ENCODE assay signal across 18 cellular contexts in the genomic region with DNA sequence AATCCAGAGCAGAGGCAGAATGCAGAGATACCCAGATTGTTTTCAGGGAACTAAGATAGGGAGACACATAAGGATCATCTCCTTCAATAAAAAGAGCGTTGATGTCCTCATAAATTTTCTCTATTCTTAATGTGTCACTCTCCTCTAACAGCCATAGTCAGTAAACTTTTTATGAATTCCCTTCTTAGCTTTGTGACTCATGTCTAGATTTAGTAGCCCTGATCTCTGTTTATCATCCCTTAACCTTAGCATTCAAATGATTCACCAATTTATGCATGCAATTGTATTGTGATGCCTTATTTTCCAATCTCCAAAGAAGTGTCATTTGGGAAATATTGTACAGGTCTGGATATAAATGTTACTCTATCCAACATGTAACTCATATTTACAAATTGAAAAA.
DNase-seq lines count a peak whose midpoint lies in the region; ATAC-seq and TF ChIP-seq lines count a peak whose summit lies in the region.
"Had no signal": no experiment of that assay in that cellular context is flagged by ENCODE, and none has a peak within 500 bp of the region (broad histone marks: within the 10 kb centered on the region; RNA-seq: fewer than 3 reads in every experiment).

No MANE protein-coding gene starts in this region.

- no peaks in the 10 kb centered on the region for H4K20me1 ChIP-seq in osteoblast (ENCODE audit: insufficient read depth, low read length)
- H4K20me1 ChIP-seq: BLaER1 treated with 17β-estradiol and CSF1 and Interleukin-3, amounts not matched to agents 10 nM and 100 nM had no signal

- H3K27me3 Mint-ChIP-seq in mesothelial cell of epicardium (ENCODE audit: low read depth): peaks cover 8% of the 10 kb centered on the region
- H3K27me3 Mint-ChIP-seq: B cell, IgD-negative memory B cell had no signal

- no peak overlapping the region for H3K4me3 ChIP-seq in osteoblast (ENCODE audit: insufficient read depth, low read length)
- H3K4me3 ChIP-seq: BLaER1 treated with 17β-estradiol and CSF1 and Interleukin-3, amounts not matched to agents 10 nM and 100 nM; HAP-1 had no signal

- H3K4me1 ChIP-seq in osteoblast (ENCODE audit: insufficient read depth, low read length): no peaks in the 10 kb centered on the region
- H3K4me1 ChIP-seq: HAP-1 had no signal

- no peak overlapping the region for H3K4me3 Mint-ChIP-seq in mesothelial cell of epicardium
- H3K4me3 Mint-ChIP-seq: B cell; CD8-positive, alpha-beta T cell; IgD-negative memory B cell had no signal

- no peaks in the 10 kb centered on the region for H3K4me1 Mint-ChIP-seq in mesothelial cell of epicardium
- H3K4me1 Mint-ChIP-seq: B cell, IgD-negative memory B cell had no signal

- no peak overlapping the region for H3K4me2 ChIP-seq in osteoblast (ENCODE audit: insufficient read depth, low read length)
- H3K4me2 ChIP-seq: BLaER1 treated with 17β-estradiol and CSF1 and Interleukin-3, amounts not matched to agents 10 nM and 100 nM had no signal

- H3K27ac Mint-ChIP-seq in mesothelial cell of epicardium: no peak overlapping the region
- H3K27ac Mint-ChIP-seq: B cell; CD8-positive, alpha-beta T cell; IgD-negative memory B cell had no signal

- peak; percentile 16 for DNase-seq in A172 (ENCODE audit: low spot score)
- peak; percentile 18 for DNase-seq in GM03348 (ENCODE audit: low spot score)
- DNase-seq in LHCN-M2 (ENCODE audit: low read depth): peak; percentile 34
- DNase-seq in osteoblast (ENCODE audit: insufficient read length, low spot score, missing footprints): peak; percentile 32
- no peak for DNase-seq in mesothelial cell of epicardium (ENCODE audit: low spot score in 2 of 2, unreplicated experiment in 2 of 2)
- no peak for DNase-seq in NCI-H2029 (lab: John Stamatoyannopoulos, UW)
- DNase-seq: Calu3; CD8-positive, alpha-beta T cell; DMS79 treated with DMSO at 0.1 percent for 48 hours; KBM-7 had no signal

- H3K27me3 ChIP-seq in osteoblast (ENCODE audit: insufficient read depth, low read length): no peaks in the 10 kb centered on the region
- H3K27me3 ChIP-seq: BLaER1 treated with 17β-estradiol and CSF1 and Interleukin-3, amounts not matched to agents 10 nM and 100 nM had no signal

- H3K79me2 ChIP-seq in osteoblast (ENCODE audit: insufficient read depth, low read length): no peaks in the 10 kb centered on the region

- peaks cover 13% of the 10 kb centered on the region for H3K9me3 Mint-ChIP-seq in mesothelial cell of epicardium

- H2AFZ ChIP-seq in osteoblast (ENCODE audit: low read length): peak overlapping the region; percentile 60

- ATAC-seq in GM21825 (IDR thresholded peaks at IDR 0.05; ENCODE audit: unreplicated experiment): no peak
- ATAC-seq in HG02571 (IDR thresholded peaks at IDR 0.05; ENCODE audit: unreplicated experiment): no peak
- ATAC-seq: CD8-positive, alpha-beta T cell; HepG2 had no signal

- H3K9me3 ChIP-seq in osteoblast (ENCODE audit: low read depth, low read length): no peaks in the 10 kb centered on the region
- H3K9me3 ChIP-seq: HAP-1 had no signal

- TF ChIP-seq CTCF in osteoblast (IDR thresholded peaks at IDR 0.05; ENCODE audit: extremely low read depth, low read depth, low read length) (no peak), mesothelial cell of epicardium (IDR thresholded peaks at IDR 0.05; ENCODE audit: unreplicated experiment) (no peak)

- H3K36me3 Mint-ChIP-seq in mesothelial cell of epicardium: no peaks in the 10 kb centered on the region
- H3K36me3 Mint-ChIP-seq: CD8-positive, alpha-beta T cell; IgD-negative memory B cell had no signal

- no peaks in the 10 kb centered on the region for H3K36me3 ChIP-seq in osteoblast (ENCODE audit: insufficient read depth, low read length)
- H3K36me3 ChIP-seq: BLaER1 treated with 17β-estradiol and CSF1 and Interleukin-3, amounts not matched to agents 10 nM and 100 nM; HAP-1 had no signal

- no peak overlapping the region for H3K27ac ChIP-seq in osteoblast (ENCODE audit: low read depth, low read length)
- H3K27ac ChIP-seq: 22Rv1; BLaER1 treated with 17β-estradiol and CSF1 and Interleukin-3, amounts not matched to agents 10 nM and 100 nM had no signal

Comparison
In these comparisons a context has a peak if more than half of its experiments do, and no peak if none do; other contexts are left out.
1. DNase-seq: peak in A172 (single experiment), GM03348 (single experiment), LHCN-M2 (single experiment) and osteoblast (single experiment); none in mesothelial cell of epicardium (0 of 2) and NCI-H2029 (single experiment).